Comparison of ENCODE assay signal across 9 cellular contexts in the genomic region with DNA sequence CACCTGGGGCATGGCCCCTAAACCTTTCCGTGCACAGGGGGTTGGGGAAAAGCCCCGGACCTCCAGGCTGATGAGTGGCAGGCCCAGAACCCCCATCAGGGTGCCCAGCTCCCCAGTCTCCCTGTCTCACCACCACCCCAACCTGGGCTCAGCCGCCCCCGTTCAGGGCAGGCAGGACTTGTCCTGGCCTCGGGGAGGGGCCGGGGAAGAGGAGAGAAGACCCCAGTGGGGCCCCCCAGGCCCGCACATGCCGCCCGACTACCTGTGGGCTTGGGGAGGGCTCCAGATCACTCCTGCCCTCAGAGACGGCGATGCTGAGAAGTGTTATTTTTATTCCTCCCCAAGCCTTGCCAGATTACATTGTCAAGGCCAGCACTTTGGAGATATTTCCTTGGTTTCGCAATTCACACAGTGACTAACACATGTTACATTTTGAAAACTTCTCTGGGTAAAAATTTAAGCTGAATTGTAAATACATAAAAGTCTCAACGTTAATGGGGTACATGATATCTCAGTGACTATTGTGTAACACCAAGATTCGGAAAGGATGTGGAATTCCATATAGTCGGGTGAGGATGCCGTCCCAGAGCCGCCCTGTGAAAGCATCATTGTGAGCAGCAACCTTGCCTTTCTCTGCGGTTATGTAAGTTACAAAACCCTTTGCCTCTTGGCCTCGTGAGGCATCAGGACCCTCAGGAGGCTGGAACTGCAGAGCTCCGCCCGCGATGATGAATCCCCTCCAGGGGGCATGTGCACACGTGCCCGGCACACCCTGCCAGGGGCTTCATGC.
A peak's percentile ranks its signal among the peaks of the same experiment; 100 is the strongest.
DNase-seq lines count a peak whose midpoint lies in the region; TF ChIP-seq lines count a peak whose summit lies in the region.
"Had no signal": no experiment of that assay in that cellular context is flagged by ENCODE, and none has a peak within 500 bp of the region (broad histone marks: within the 10 kb centered on the region; RNA-seq: fewer than 3 reads in every experiment).

No MANE protein-coding gene starts in this region.

- no peaks in the 10 kb centered on the region for H3K9me3 ChIP-seq in BLaER1 treated with 17β-estradiol and CSF1 and Interleukin-3, amounts not matched to agents 10 nM and 100 nM (replicated peaks in 1 of 11)
- H3K9me3 ChIP-seq in PC-9 (ENCODE audit: insufficient read depth, low read depth) (no peaks in the 10 kb centered on the region), fibroblast of lung (ENCODE audit: control insufficient read depth, insufficient read depth, low read depth, low read length) (no peaks in the 10 kb centered on the region), ovary (no peaks in the 10 kb centered on the region)
- H3K9me3 ChIP-seq: SJCRH30 had no signal

- peaks cover 53% of the 10 kb centered on the region for H3F3A ChIP-seq in PC-9 (ENCODE audit: insufficient read depth, low read depth)

- CTCF ChIA-PET in PC-9 (lab: Charles Lee) = no interaction called here

- H3K4me1 ChIP-seq in BLaER1 treated with 17β-estradiol and CSF1 and Interleukin-3, amounts not matched to agents 10 nM and 100 nM = peaks cover 0 to 47% (median 28%) of the 10 kb centered on the region in 10 experiments; a peak in 18 of 20 replicates
- H3K4me1 ChIP-seq in PC-9 (replicated peaks; ENCODE audit: insufficient read depth) (peaks cover 59% of the 10 kb centered on the region), fibroblast of lung (ENCODE audit: control insufficient read depth, extremely low read depth, insufficient read depth, low read length) (peaks cover 4% of the 10 kb centered on the region), ovary (ENCODE audit: insufficient read depth) (peaks cover 20% of the 10 kb centered on the region)
- H3K4me1 ChIP-seq: SJCRH30 had no signal

- DNase-seq in PC-9 = peak; percentile 44 to 94
- peak; percentile 74 to 94 for DNase-seq in fibroblast of lung (ENCODE audit: low read depth in 2 of 2)
- peak; percentile 72 to 82 (median 75) for DNase-seq in ovary
- DNase-seq in NCI-H2029 (lab: John Stamatoyannopoulos, UW) = no peak
- DNase-seq in CD1c-positive myeloid dendritic cell (ENCODE audit: extremely low spot score) = no peak
- DNase-seq in amygdala (lab: John Stamatoyannopoulos, UW) = no peak
- DNase-seq in NCI-H748 (lab: John Stamatoyannopoulos, UW; ENCODE audit: unreplicated experiment) = no peak
- DNase-seq: SJCRH30 had no signal

- H3K79me2 ChIP-seq in PC-9 (ENCODE audit: low read depth) = peaks cover 40% of the 10 kb centered on the region
- H3K79me2 ChIP-seq in fibroblast of lung (ENCODE audit: control insufficient read depth, insufficient read depth, low read length) = no peaks in the 10 kb centered on the region

- TF ChIP-seq CTCF in PC-9 (conservative IDR thresholded peaks at IDR 0.05) (no peak), fibroblast of lung (conservative IDR thresholded peaks at IDR 0.05 in 1 of 2, IDR thresholded peaks at IDR 0.05 in 1 of 2; ENCODE audit: low read depth in 1 of 2, low read length in 2 of 2) (no peak), ovary (IDR thresholded peaks at IDR 0.05) (no peak)

- H4K20me1 ChIP-seq in BLaER1 treated with 17β-estradiol and CSF1 and Interleukin-3, amounts not matched to agents 10 nM and 100 nM = no peaks in the 10 kb centered on the region
- no peaks in the 10 kb centered on the region for H4K20me1 ChIP-seq in PC-9 (ENCODE audit: insufficient read depth)
- no peaks in the 10 kb centered on the region for H4K20me1 ChIP-seq in fibroblast of lung (ENCODE audit: control insufficient read depth, extremely low read depth, insufficient read depth, low read length)

- peak overlapping the region; percentile 67 for H2AFZ ChIP-seq in PC-9
- no peak overlapping the region for H2AFZ ChIP-seq in fibroblast of lung (ENCODE audit: low read length)

- H3K27ac ChIP-seq in BLaER1 treated with 17β-estradiol and CSF1 and Interleukin-3, amounts not matched to agents 10 nM and 100 nM = peak overlapping the region in 7 of 11 experiments; percentile 14 to 77 (median 57); a peak in 11 of 22 replicates
- peak overlapping the region; percentile 91 for H3K27ac ChIP-seq in PC-9
- no peak overlapping the region for H3K27ac ChIP-seq in fibroblast of lung (ENCODE audit: insufficient read depth, low read length)
- peak overlapping the region; percentile 45 to 97 for H3K27ac ChIP-seq in ovary
- H3K27ac ChIP-seq: SJCRH30 had no signal

- no peak for TF ChIP-seq EP300 in ovary (IDR thresholded peaks at IDR 0.05)

- peak overlapping the region in 10 of 11 experiments; percentile 14 to 95 (median 72); a peak in 18 of 22 replicates for H3K4me2 ChIP-seq in BLaER1 treated with 17β-estradiol and CSF1 and Interleukin-3, amounts not matched to agents 10 nM and 100 nM
- H3K4me2 ChIP-seq in PC-9 (peak overlapping the region; percentile 93), fibroblast of lung (ENCODE audit: extremely low read depth, insufficient read depth, low read length) (no peak overlapping the region)

- intact Hi-C loops in PC-9 (cut with micrococcal nuclease; ENCODE audit: unreplicated experiment) = loop anchor here (2.0 to 5.0 kb wide), 4 partner anchors 63 to 887 kb away; a partner anchor contains a TSS
- intact Hi-C loops in ovary (cut with DNase I) = loop anchor here in 3 of 4 donors (5.0 to 10.0 kb wide), 5 partner anchors 82 to 113 kb away; a partner anchor contains a TSS

- no TSS peak for BruUV-seq in PC-9 (replicated peaks; lab: Mats Ljungman, UMichigan)

- H3K27me3 ChIP-seq in BLaER1 treated with 17β-estradiol and CSF1 and Interleukin-3, amounts not matched to agents 10 nM and 100 nM = no peaks in the 10 kb centered on the region
- H3K27me3 ChIP-seq in PC-9 (ENCODE audit: insufficient read depth, low read depth) (no peaks in the 10 kb centered on the region), fibroblast of lung (ENCODE audit: control insufficient read depth, insufficient read depth, low read length) (no peaks in the 10 kb centered on the region), ovary (no peaks in the 10 kb centered on the region)

- peak; percentile 48 for TF ChIP-seq POLR2A in ovary (IDR thresholded peaks at IDR 0.05)

- no peaks in the 10 kb centered on the region for H3K9me2 ChIP-seq in PC-9 (ENCODE audit: insufficient read depth)

- no peaks in the 10 kb centered on the region for H3K36me3 ChIP-seq in BLaER1 treated with 17β-estradiol and CSF1 and Interleukin-3, amounts not matched to agents 10 nM and 100 nM
- no peaks in the 10 kb centered on the region for H3K36me3 ChIP-seq in PC-9 (ENCODE audit: low read depth)
- H3K36me3 ChIP-seq in fibroblast of lung (ENCODE audit: control insufficient read depth, insufficient read depth, low read length) = no peaks in the 10 kb centered on the region
- H3K36me3 ChIP-seq in ovary = no peaks in the 10 kb centered on the region
- H3K36me3 ChIP-seq: SJCRH30 had no signal

- peak overlapping the region in 6 of 11 experiments; percentile 16 to 62 (median 42); a peak in 7 of 22 replicates for H3K9ac ChIP-seq in BLaER1 treated with 17β-estradiol and CSF1 and Interleukin-3, amounts not matched to agents 10 nM and 100 nM
- peak overlapping the region; percentile 10 for H3K9ac ChIP-seq in fibroblast of lung (ENCODE audit: insufficient read depth, low read length)

- H3K4me3 ChIP-seq in BLaER1 treated with 17β-estradiol and CSF1 and Interleukin-3, amounts not matched to agents 10 nM and 100 nM = peak overlapping the region in 1 of 10 experiments; percentile 16; a peak in 1 of 20 replicates
- H3K4me3 ChIP-seq in PC-9 (peak overlapping the region; percentile 68), fibroblast of lung (replicated peaks in 1 of 4; ENCODE audit: control extremely low read depth in 1 of 4, insufficient read depth in 1 of 4, low read depth in 3 of 4, low read length in 4 of 4) (no peak overlapping the region), ovary (peak overlapping the region; percentile 29)
- H3K4me3 ChIP-seq: SJCRH30 had no signal

- 1 to 12% (median 7%) methylated on average over 24 of the region's 24 CpGs for WGBS in ovary, 3 donors

- POLR2A ChIA-PET in PC-9 (lab: Charles Lee; ENCODE audit: unreplicated experiment) = interaction anchor here (0.5 to 0.8 kb wide), 3 partner anchors 16 to 887 kb away, joined by 3 to 5 read pairs (median 4); a partner anchor contains a TSS

Comparison
In these comparisons a context has a peak if more than half of its experiments do, and no peak if none do; other contexts are left out.
1. H3K4me3 ChIP-seq: peak in PC-9 (single experiment) and ovary (single experiment); none in fibroblast of lung (0 of 4).
2. DNase-seq: peak in PC-9 (2 of 2), fibroblast of lung (2 of 2) and ovary (5 of 5); none in NCI-H2029 (single experiment), CD1c-positive myeloid dendritic cell (single experiment), amygdala (0 of 56) and NCI-H748 (single experiment).